ENCODE assay signal across 1 cellular context in genomic region chr11:64230209-64230984, GRCh38.
TF ChIP-seq lines count a peak whose summit lies in the region.

Gene DNAJC4, plus strand, starts transcription at chr11:64230548. Its CDS starts 307 bp downstream, at chr11:64230855.

TF ChIP-seq in K562, 482 proteins besides CTCF, POLR2A, EP300 and RAD21 (continued from another document and continues in another):
- 0 out of 2 replicates have a peak, but pooled peaks have one; percentile 18 for TF ChIP-seq TEAD4 (IDR thresholded peaks at IDR 0.05; ENCODE audit: low read length)
- no peak for TF ChIP-seq TEAD4 (CRISPR knock-in tag; IDR thresholded peaks at IDR 0.05; ENCODE audit: borderline replicate concordance)
- TF ChIP-seq AFF1 (IDR thresholded peaks at IDR 0.05; ENCODE audit: low read depth in 1 of 2, partially characterized antibody in 2 of 2), result peak in 1 of 2 experiments; percentile 17
- TF ChIP-seq MEF2A (IDR thresholded peaks at IDR 0.05; ENCODE audit: control insufficient read depth, low read depth, low read length), result no peak
- peak; percentile 39 for TF ChIP-seq NFYB (IDR thresholded peaks at IDR 0.05; ENCODE audit: extremely low read depth, insufficient read length)
- peak; percentile 44 for TF ChIP-seq RBBP5 (IDR thresholded peaks at IDR 0.05; ENCODE audit: borderline replicate concordance, insufficient read depth, low read length, poor library complexity, severe bottlenecking)
- TF ChIP-seq NR4A1 (CRISPR knock-in tag; IDR thresholded peaks at IDR 0.05), result no peak
- TF ChIP-seq NR4A1 (tag; IDR thresholded peaks at IDR 0.05), result 0 out of 2 replicates have a peak, but pooled peaks have one; percentile 18
- peak; percentile 91 for TF ChIP-seq MEIS2 (IDR thresholded peaks at IDR 0.05; ENCODE audit: partially characterized antibody)
- TF ChIP-seq CREB1 (IDR thresholded peaks at IDR 0.05), result peak; percentile 76
- TF ChIP-seq CREB1 (CRISPR knock-in tag; IDR thresholded peaks at IDR 0.05), result peak; percentile 72
- TF ChIP-seq, protein P1, sequence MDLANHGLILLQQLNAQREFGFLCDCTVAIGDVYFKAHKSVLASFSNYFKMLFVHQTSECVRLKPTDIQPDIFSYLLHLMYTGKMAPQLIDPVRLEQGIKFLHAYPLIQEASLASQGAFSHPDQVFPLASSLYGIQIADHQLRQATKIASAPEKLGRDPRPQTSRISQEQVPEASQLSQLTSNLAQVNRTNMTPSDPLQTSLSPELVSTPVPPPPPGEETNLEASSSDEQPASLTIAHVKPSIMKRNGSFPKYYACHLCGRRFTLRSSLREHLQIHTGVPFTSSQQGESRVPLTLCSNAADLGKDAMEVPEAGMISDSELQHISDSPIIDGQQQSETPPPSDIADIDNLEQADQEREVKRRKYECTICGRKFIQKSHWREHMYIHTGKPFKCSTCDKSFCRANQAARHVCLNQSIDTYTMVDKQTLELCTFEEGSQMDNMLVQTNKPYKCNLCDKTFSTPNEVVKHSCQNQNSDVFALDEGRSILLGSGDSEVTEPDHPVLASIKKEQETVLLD (IDR thresholded peaks at IDR 0.05), result 0 out of 2 replicates have a peak, but pooled peaks have one; percentile 4
- TF ChIP-seq NCOA6 (IDR thresholded peaks at IDR 0.05), result no peak
- 0 out of 4 replicates have a peak, but pooled peaks of 1 of the 2 experiments have one; percentile 17 for TF ChIP-seq TBL1XR1 (IDR thresholded peaks at IDR 0.05; ENCODE audit: low read length in 2 of 2)
- TF ChIP-seq CTBP1 (IDR thresholded peaks at IDR 0.05; ENCODE audit: borderline replicate concordance), result no peak; the same call in 1 of the 2 replicates
- TF ChIP-seq, protein P2, sequence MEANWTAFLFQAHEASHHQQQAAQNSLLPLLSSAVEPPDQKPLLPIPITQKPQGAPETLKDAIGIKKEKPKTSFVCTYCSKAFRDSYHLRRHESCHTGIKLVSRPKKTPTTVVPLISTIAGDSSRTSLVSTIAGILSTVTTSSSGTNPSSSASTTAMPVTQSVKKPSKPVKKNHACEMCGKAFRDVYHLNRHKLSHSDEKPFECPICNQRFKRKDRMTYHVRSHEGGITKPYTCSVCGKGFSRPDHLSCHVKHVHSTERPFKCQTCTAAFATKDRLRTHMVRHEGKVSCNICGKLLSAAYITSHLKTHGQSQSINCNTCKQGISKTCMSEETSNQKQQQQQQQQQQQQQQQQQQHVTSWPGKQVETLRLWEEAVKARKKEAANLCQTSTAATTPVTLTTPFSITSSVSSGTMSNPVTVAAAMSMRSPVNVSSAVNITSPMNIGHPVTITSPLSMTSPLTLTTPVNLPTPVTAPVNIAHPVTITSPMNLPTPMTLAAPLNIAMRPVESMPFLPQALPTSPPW (CRISPR knock-in tag; IDR thresholded peaks at IDR 0.05), result peak; percentile 56
- TF ChIP-seq, protein P3, sequence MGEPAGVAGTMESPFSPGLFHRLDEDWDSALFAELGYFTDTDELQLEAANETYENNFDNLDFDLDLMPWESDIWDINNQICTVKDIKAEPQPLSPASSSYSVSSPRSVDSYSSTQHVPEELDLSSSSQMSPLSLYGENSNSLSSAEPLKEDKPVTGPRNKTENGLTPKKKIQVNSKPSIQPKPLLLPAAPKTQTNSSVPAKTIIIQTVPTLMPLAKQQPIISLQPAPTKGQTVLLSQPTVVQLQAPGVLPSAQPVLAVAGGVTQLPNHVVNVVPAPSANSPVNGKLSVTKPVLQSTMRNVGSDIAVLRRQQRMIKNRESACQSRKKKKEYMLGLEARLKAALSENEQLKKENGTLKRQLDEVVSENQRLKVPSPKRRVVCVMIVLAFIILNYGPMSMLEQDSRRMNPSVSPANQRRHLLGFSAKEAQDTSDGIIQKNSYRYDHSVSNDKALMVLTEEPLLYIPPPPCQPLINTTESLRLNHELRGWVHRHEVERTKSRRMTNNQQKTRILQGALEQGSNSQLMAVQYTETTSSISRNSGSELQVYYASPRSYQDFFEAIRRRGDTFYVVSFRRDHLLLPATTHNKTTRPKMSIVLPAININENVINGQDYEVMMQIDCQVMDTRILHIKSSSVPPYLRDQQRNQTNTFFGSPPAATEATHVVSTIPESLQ (CRISPR knock-in tag; IDR thresholded peaks at IDR 0.05), result 0 out of 2 replicates have a peak, but pooled peaks have one; percentile 74
- TF ChIP-seq RBFOX2 (IDR thresholded peaks at IDR 0.05; ENCODE audit: low read depth, low read length), result peak; percentile 78
- TF ChIP-seq RB1 (IDR thresholded peaks at IDR 0.05; ENCODE audit: low read depth), result peak; percentile 46
- TF ChIP-seq KLF13 (tag; IDR thresholded peaks at IDR 0.05; ENCODE audit: borderline replicate concordance, low read depth), result 0 out of 2 replicates have a peak, but pooled peaks have one; percentile 46
- TF ChIP-seq, protein P4, sequence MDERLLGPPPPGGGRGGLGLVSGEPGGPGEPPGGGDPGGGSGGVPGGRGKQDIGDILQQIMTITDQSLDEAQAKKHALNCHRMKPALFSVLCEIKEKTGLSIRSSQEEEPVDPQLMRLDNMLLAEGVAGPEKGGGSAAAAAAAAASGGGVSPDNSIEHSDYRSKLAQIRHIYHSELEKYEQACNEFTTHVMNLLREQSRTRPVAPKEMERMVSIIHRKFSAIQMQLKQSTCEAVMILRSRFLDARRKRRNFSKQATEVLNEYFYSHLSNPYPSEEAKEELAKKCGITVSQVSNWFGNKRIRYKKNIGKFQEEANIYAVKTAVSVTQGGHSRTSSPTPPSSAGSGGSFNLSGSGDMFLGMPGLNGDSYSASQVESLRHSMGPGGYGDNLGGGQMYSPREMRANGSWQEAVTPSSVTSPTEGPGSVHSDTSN (CRISPR knock-in tag; IDR thresholded peaks at IDR 0.05; ENCODE audit: low read depth), result no peak
- TF ChIP-seq, protein P4 (tag; conservative IDR thresholded peaks at IDR 0.05; ENCODE audit: low read depth), result peak; percentile 67
- TF ChIP-seq PHF8 (IDR thresholded peaks at IDR 0.05; ENCODE audit: borderline replicate concordance, low read length), result peak; percentile 79; the same call in 1 of the 2 replicates
- TF ChIP-seq SIRT6 (IDR thresholded peaks at IDR 0.05; ENCODE audit: low read depth, low read length), result no peak
- 0 out of 2 replicates have a peak, but pooled peaks have one; percentile 52 for TF ChIP-seq GTF2E2 (tag; IDR thresholded peaks at IDR 0.05)
- 0 out of 2 replicates have a peak, but pooled peaks have one; percentile 44 for TF ChIP-seq MBD2 (IDR thresholded peaks at IDR 0.05; ENCODE audit: borderline replicate concordance, low read depth)
- no peak for TF ChIP-seq TCFL5 (CRISPR knock-in tag; conservative IDR thresholded peaks at IDR 0.05)
- TF ChIP-seq MAZ (CRISPR knock-in tag; conservative IDR thresholded peaks at IDR 0.05 in 1 of 2, IDR thresholded peaks at IDR 0.05 in 1 of 2), result peak; percentile 61 to 67; a peak in 3 of 4 replicates
- peak; percentile 89 for TF ChIP-seq ZFX (CRISPR knock-in tag; IDR thresholded peaks at IDR 0.05)
- TF ChIP-seq, protein P5, sequence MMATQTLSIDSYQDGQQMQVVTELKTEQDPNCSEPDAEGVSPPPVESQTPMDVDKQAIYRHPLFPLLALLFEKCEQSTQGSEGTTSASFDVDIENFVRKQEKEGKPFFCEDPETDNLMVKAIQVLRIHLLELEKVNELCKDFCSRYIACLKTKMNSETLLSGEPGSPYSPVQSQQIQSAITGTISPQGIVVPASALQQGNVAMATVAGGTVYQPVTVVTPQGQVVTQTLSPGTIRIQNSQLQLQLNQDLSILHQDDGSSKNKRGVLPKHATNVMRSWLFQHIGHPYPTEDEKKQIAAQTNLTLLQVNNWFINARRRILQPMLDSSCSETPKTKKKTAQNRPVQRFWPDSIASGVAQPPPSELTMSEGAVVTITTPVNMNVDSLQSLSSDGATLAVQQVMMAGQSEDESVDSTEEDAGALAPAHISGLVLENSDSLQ (IDR thresholded peaks at IDR 0.05), result peak; percentile 91
- peak; percentile 98 for TF ChIP-seq ZNF384 (IDR thresholded peaks at IDR 0.05; ENCODE audit: low read depth, low read length)
- TF ChIP-seq, protein P6, sequence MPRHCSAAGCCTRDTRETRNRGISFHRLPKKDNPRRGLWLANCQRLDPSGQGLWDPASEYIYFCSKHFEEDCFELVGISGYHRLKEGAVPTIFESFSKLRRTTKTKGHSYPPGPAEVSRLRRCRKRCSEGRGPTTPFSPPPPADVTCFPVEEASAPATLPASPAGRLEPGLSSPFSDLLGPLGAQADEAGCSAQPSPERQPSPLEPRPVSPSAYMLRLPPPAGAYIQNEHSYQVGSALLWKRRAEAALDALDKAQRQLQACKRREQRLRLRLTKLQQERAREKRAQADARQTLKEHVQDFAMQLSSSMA (CRISPR knock-in tag; IDR thresholded peaks at IDR 0.05), result peak; percentile 52; the same call in 1 of the 2 replicates
- TF ChIP-seq PHF21A (IDR thresholded peaks at IDR 0.05; ENCODE audit: borderline replicate concordance, low read depth), result 0 out of 2 replicates have a peak, but pooled peaks have one; percentile 2
- no peak for TF ChIP-seq CC2D1A (IDR thresholded peaks at IDR 0.05)
- 0 out of 2 replicates have a peak, but pooled peaks have one; percentile 17 for TF ChIP-seq L3MBTL2 (IDR thresholded peaks at IDR 0.05)
- TF ChIP-seq, protein P7, sequence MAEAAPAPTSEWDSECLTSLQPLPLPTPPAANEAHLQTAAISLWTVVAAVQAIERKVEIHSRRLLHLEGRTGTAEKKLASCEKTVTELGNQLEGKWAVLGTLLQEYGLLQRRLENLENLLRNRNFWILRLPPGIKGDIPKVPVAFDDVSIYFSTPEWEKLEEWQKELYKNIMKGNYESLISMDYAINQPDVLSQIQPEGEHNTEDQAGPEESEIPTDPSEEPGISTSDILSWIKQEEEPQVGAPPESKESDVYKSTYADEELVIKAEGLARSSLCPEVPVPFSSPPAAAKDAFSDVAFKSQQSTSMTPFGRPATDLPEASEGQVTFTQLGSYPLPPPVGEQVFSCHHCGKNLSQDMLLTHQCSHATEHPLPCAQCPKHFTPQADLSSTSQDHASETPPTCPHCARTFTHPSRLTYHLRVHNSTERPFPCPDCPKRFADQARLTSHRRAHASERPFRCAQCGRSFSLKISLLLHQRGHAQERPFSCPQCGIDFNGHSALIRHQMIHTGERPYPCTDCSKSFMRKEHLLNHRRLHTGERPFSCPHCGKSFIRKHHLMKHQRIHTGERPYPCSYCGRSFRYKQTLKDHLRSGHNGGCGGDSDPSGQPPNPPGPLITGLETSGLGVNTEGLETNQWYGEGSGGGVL (CRISPR knock-in tag; IDR thresholded peaks at IDR 0.05), result no peak
- TF ChIP-seq ZBED1 (IDR thresholded peaks at IDR 0.05), result peak; percentile 14; the same call in 1 of the 2 replicates
- TF ChIP-seq POLR2AphosphoS5 (IDR thresholded peaks at IDR 0.05; ENCODE audit: control insufficient read depth, insufficient read depth, low read depth, low read length), result peak; percentile 39; the same call in 1 of the 2 replicates
- TF ChIP-seq SIN3A (IDR thresholded peaks at IDR 0.05; ENCODE audit: borderline replicate concordance in 2 of 2, control insufficient read depth in 1 of 2, low read depth in 2 of 2, low read length in 2 of 2), result peak in 1 of 2 experiments; percentile 38; a peak in 1 of 4 replicates
- TF ChIP-seq TCF3 (CRISPR knock-in tag; IDR thresholded peaks at IDR 0.05), result 0 out of 2 replicates have a peak, but pooled peaks have one; percentile 6
